In the genomic region with DNA sequence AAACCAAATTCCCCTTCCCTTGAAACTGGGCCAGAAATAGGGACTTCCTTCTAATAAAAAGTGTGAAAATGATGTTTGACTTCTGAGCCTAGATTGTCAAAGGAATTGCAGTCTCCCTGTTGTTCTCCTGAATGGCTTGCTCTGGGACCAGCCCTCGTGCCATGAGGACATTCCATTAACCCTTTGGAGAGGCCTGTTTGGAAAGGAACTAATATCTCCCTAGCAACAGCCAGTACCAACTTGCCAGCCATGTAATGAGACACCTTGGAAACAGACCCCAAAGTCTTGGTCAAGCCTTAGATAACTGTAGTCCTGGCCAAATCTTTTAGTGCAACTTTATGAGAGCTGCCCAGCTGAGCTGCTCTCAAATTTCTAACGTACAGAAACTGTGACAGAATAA, we compare ENCODE assay signal across 14 cellular contexts. TPM values are rescaled to one million over a fixed set of nuclear protein-coding genes. Genes with fewer than 3 reads are reported as not detected.
"Had no signal": no experiment of that assay in that cellular context is flagged by ENCODE, and none has a peak within 500 bp of the region (broad histone marks: within the 10 kb centered on the region; RNA-seq: fewer than 3 reads in every experiment).

No MANE protein-coding gene starts in this region.

- H3K27ac ChIP-seq: dorsolateral prefrontal cortex, prostate gland, right lobe of liver, suprapubic skin, upper lobe of left lung had no signal

- H3K27ac Mint-ChIP-seq: activated CD4-positive, alpha-beta T cell treated with anti-CD3 and anti-CD28 coated beads, Interleukin-2, amount 10 ng/mL, durations not matched to agents 7 days and 5 days; activated T-helper 1 cell treated with anti-CD3 and anti-CD28 coated beads, Interleukin-12 subunit alpha, Interleukin-12 subunit beta, Interleukin-2, Interleukin-4 antibody, amounts not matched to agents 30 ng/mL and 10 ng/mL and 1 ng/mL, durations not matched to agents 14 hours and 24 hours and 36 hours; natural killer cell treated with Interleukin-12 subunit alpha and Interleukin-12 subunit beta and Interleukin-15 and Interleukin-18, amount 100 ng/mL, for 72 hours; stimulated activated naive CD8-positive, alpha-beta T cell treated with anti-CD3 and anti-CD28 coated beads, Interleukin-15, Interleukin-2, amounts not matched to agents 100 ng/mL and 50 ng/mL, for 24 hours had no signal

- DNase-seq: activated CD4-positive, alpha-beta T cell treated with anti-CD3 and anti-CD28 coated beads, Interleukin-2, amount 10 ng/mL, durations not matched to agents 7 days and 5 days; activated naive CD4-positive, alpha-beta T cell; anterior cingulate cortex; dorsolateral prefrontal cortex; left ventricle myocardium superior; mesenchymal stem cell; right lobe of liver; upper lobe of left lung had no signal

- H3K9me3 Mint-ChIP-seq: natural killer cell treated with Interleukin-12 subunit alpha and Interleukin-12 subunit beta and Interleukin-15 and Interleukin-18, amount 100 ng/mL, for 72 hours; stimulated activated naive CD8-positive, alpha-beta T cell treated with anti-CD3 and anti-CD28 coated beads, Interleukin-15, Interleukin-2, amounts not matched to agents 100 ng/mL and 50 ng/mL, for 24 hours had no signal

- H3K4me3 Mint-ChIP-seq: activated CD4-positive, alpha-beta T cell treated with anti-CD3 and anti-CD28 coated beads, Interleukin-2, amount 10 ng/mL, durations not matched to agents 7 days and 5 days; activated T-helper 1 cell treated with anti-CD3 and anti-CD28 coated beads, Interleukin-12 subunit alpha, Interleukin-12 subunit beta, Interleukin-2, Interleukin-4 antibody, amounts not matched to agents 30 ng/mL and 10 ng/mL and 1 ng/mL, durations not matched to agents 14 hours and 24 hours and 36 hours; natural killer cell treated with Interleukin-12 subunit alpha and Interleukin-12 subunit beta and Interleukin-15 and Interleukin-18, amount 100 ng/mL, for 72 hours; stimulated activated naive CD8-positive, alpha-beta T cell treated with anti-CD3 and anti-CD28 coated beads, Interleukin-15, Interleukin-2, amounts not matched to agents 100 ng/mL and 50 ng/mL, for 24 hours had no signal

- H3K4me1 ChIP-seq: prostate gland, right lobe of liver, suprapubic skin, upper lobe of left lung had no signal

- H3K27me3 ChIP-seq: right lobe of liver, upper lobe of left lung had no signal

- H3K9me3 ChIP-seq: prostate gland, right lobe of liver, suprapubic skin had no signal

- H3K36me3 ChIP-seq: prostate gland, right lobe of liver, suprapubic skin, upper lobe of left lung had no signal

- H3K4me3 ChIP-seq: dorsolateral prefrontal cortex, prostate gland, right lobe of liver, suprapubic skin, upper lobe of left lung had no signal

- H3K36me3 Mint-ChIP-seq: natural killer cell treated with Interleukin-12 subunit alpha and Interleukin-12 subunit beta and Interleukin-15 and Interleukin-18, amount 100 ng/mL, for 72 hours had no signal

- ATAC-seq: left ventricle myocardium superior; natural killer cell treated with Interleukin-12 subunit alpha and Interleukin-12 subunit beta and Interleukin-15 and Interleukin-18, amount 100 ng/mL, for 72 hours; right lobe of liver had no signal

RNA-seq across cellular contexts. Expression of gene SIAH3, which starts 8.1 kb away (rescaled TPM):
- total RNA-seq: left ventricle myocardium superior; natural killer cell treated with Interleukin-12 subunit alpha and Interleukin-12 subunit beta and Interleukin-15 and Interleukin-18, amount 100 ng/mL, for 72 hours; osteoblast; right lobe of liver had no signal
